ENCODE assay signal across 2 cellular contexts in the genomic region with DNA sequence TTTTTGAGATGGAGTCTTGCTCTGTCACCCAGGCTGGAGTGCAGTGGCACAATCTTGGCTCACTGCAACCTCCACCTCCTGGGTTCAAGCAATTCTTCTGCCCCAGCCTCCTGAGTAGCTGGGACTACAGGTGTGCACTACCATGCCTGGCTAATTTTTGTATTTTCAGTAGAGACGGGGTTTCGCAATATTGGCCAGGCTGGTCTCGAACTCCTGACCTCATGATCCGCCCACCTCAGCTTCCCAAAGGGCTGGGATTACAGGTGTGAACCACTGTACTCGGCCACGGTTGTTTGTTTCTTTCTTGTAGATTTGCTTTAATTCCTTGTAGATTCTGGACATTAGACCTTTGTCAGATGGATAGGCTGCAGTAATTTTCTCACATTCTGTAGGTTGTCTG.
DNase-seq lines count a peak whose midpoint lies in the region; ATAC-seq and TF ChIP-seq lines count a peak whose summit lies in the region.
"Not testable (repeated sequence)": the region's sequence is repeated elsewhere in the genome, so short reads cannot be mapped to it uniquely, and the experiment has no call there.

No MANE protein-coding gene starts in this region.

- not testable (repeated sequence) for TF ChIP-seq RAD21 in IMR-90 (IDR thresholded peaks at IDR 0.05; ENCODE audit: low read length)

- H3K14ac ChIP-seq in IMR-90 (replicated peaks; ENCODE audit: low read depth, low read length) = not testable (repeated sequence)

- H3K36me3 Mint-ChIP-seq in chondrocyte (ENCODE audit: low read depth) = not testable (repeated sequence)

- H3K27ac ChIP-seq in IMR-90 (ENCODE audit: insufficient read depth, low read length) = not testable (repeated sequence)

- ATAC-seq in IMR-90 (ENCODE audit: low read depth) = not testable (repeated sequence)

- TF ChIP-seq POLR2A in IMR-90 (IDR thresholded peaks at IDR 0.05; ENCODE audit: low read depth, low read length) = not testable (repeated sequence)

- not testable (repeated sequence) for H3K79me1 ChIP-seq in IMR-90 (ENCODE audit: low read depth in 1 of 2, low read length in 2 of 2)

- not testable (repeated sequence) for H3K36me3 ChIP-seq in IMR-90 (ENCODE audit: control insufficient read depth, insufficient read depth, low read length)

- not testable (repeated sequence) for H3K56ac ChIP-seq in IMR-90 (ENCODE audit: extremely low read depth, insufficient read depth, low read length)

- not testable (repeated sequence) for H3K9me3 Mint-ChIP-seq in chondrocyte (ENCODE audit: low read depth)

- H2BK120ac ChIP-seq in IMR-90 (ENCODE audit: low read depth, low read length) = not testable (repeated sequence)

- H3K27me3 ChIP-seq in IMR-90 (ENCODE audit: control insufficient read depth, insufficient read depth, low read length) = not testable (repeated sequence)

- H4K20me1 ChIP-seq in IMR-90 (ENCODE audit: insufficient read depth, low read length) = not testable (repeated sequence)

- TF ChIP-seq CTCF in IMR-90 (conservative IDR thresholded peaks at IDR 0.05; ENCODE audit: low read depth, low read length); chondrocyte (IDR thresholded peaks at IDR 0.05): not testable (repeated sequence)

- H2AFZ ChIP-seq in IMR-90 (replicated peaks; ENCODE audit: low read length, poor library complexity) = not testable (repeated sequence)

- H3K4me3 ChIP-seq in IMR-90 (ENCODE audit: insufficient read depth, low read depth, low read length) = not testable (repeated sequence)

- H3K4me1 Mint-ChIP-seq in chondrocyte (ENCODE audit: low read depth) = peaks cover 40% of the 10 kb centered on the region

- intact Hi-C loops in IMR-90 (cut with micrococcal nuclease) = not testable (repeated sequence)

- not testable (repeated sequence) for H3K27me3 Mint-ChIP-seq in chondrocyte (ENCODE audit: low read depth)

- dilution Hi-C loops in IMR-90 (cut with HindIII; ENCODE audit: low sequenced_read_pairs, unreplicated experiment) = not testable (repeated sequence)

- H2AK9ac ChIP-seq in IMR-90 (replicated peaks; ENCODE audit: low read depth, low read length, poor library complexity) = not testable (repeated sequence)

- H3K9ac ChIP-seq in IMR-90 (ENCODE audit: low read depth, low read length) = not testable (repeated sequence)

- H4K8ac ChIP-seq in IMR-90 (ENCODE audit: low read depth in 2 of 2, low read length in 2 of 2) = not testable (repeated sequence)

- POLR2A ChIA-PET in IMR-90 (lab: Charles Lee; ENCODE audit: unreplicated experiment) = not testable (repeated sequence)

- DNase-seq in IMR-90; chondrocyte (ENCODE audit: low spot score): not testable (repeated sequence)

- H3K9me1 ChIP-seq in IMR-90 (ENCODE audit: insufficient read depth, low read length) = not testable (repeated sequence)

- H3K18ac ChIP-seq in IMR-90 (ENCODE audit: low read depth, low read length) = not testable (repeated sequence)

- H4K5ac ChIP-seq in IMR-90 (ENCODE audit: low read depth, low read length) = not testable (repeated sequence)

- not testable (repeated sequence) for H2BK20ac ChIP-seq in IMR-90 (ENCODE audit: low read depth, low read length)

- not testable (repeated sequence) for H2BK15ac ChIP-seq in IMR-90 (ENCODE audit: low read depth, low read length)

- not testable (repeated sequence) for H4K91ac ChIP-seq in IMR-90 (ENCODE audit: insufficient read depth, low read depth, low read length)

- not testable (repeated sequence) for H3K9me3 ChIP-seq in IMR-90 (ENCODE audit: control insufficient read depth, insufficient read depth, low read length)

- H3K23ac ChIP-seq in IMR-90 (ENCODE audit: low read depth, low read length) = not testable (repeated sequence)

- no CpG with 5 or more reads among the region's 6 CpGs for WGBS in IMR-90 (ENCODE audit: extremely low coverage in 2 of 2, insufficient read length in 1 of 2), 2 experiments

- not testable (repeated sequence) for H2AK5ac ChIP-seq in IMR-90 (ENCODE audit: low read depth, low read length)

- not testable (repeated sequence) for H3K4ac ChIP-seq in IMR-90 (ENCODE audit: low read depth, low read length)

- peak overlapping the region; percentile 4 for H3K27ac Mint-ChIP-seq in chondrocyte (ENCODE audit: unreplicated experiment)

- BruUV-seq in IMR-90 (replicated peaks; lab: Mats Ljungman, UMichigan) = not testable (repeated sequence)

- H2BK5ac ChIP-seq in IMR-90 (ENCODE audit: low read depth, low read length, poor library complexity, severe bottlenecking) = not testable (repeated sequence)

- in situ Hi-C loops in IMR-90 (cut with MboI; ENCODE audit: low sequenced_read_pairs) = not testable (repeated sequence)

- CTCF ChIA-PET in IMR-90 (lab: Yijun Ruan, JAX) = interaction anchor here (0.6 kb wide), 1 partner anchor 286 kb away, joined by 4 read pairs; no protein-coding TSS in a partner anchor

- H3K4me2 ChIP-seq in IMR-90 (ENCODE audit: low read depth, low read length) = not testable (repeated sequence)

- not testable (repeated sequence) for H3K4me1 ChIP-seq in IMR-90 (ENCODE audit: control insufficient read depth, insufficient read depth, low read length)

- H3K4me3 Mint-ChIP-seq in chondrocyte (ENCODE audit: unreplicated experiment) = not testable (repeated sequence)

TF ChIP-seq in IMR-90, 13 proteins besides CTCF, POLR2A, EP300 and RAD21:
- peak; percentile 17; the same call in 1 of the 2 replicates for TF ChIP-seq CEBPB (IDR thresholded peaks at IDR 0.05; ENCODE audit: low read depth, low read length)
